Comparison of ENCODE assay signal across 13 cellular contexts in the genomic region with DNA sequence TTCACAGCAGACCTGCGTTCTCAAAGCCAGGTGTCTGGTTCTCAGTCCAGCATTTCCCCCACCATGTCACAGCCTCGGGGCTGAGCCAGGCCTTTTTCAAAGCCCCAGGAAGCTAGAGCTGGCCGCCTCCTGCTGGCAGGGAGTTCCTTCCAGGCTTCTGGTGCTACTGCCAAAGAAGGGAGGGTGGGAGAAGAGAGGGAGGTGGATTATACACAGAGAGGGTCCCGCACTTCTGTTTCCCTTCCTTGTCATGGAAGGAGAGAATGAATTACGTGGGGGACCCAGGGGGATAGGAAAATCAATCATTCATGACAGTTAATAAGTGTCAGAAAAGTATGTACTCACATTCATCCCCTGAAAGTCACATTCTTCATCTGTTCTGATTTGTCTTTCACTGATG. TPM values are rescaled to one million over a fixed set of nuclear protein-coding genes. Genes with fewer than 3 reads are reported as not detected.
DNase-seq lines count a peak whose midpoint lies in the region; FAIRE-seq and TF ChIP-seq lines count a peak whose summit lies in the region.
"Had no signal": no experiment of that assay in that cellular context is flagged by ENCODE, and none has a peak within 500 bp of the region (broad histone marks: within the 10 kb centered on the region; RNA-seq: fewer than 3 reads in every experiment).

No MANE protein-coding gene starts in this region.

- no peaks in the 10 kb centered on the region for H3K79me1 ChIP-seq in mesenchymal stem cell (replicated peaks; ENCODE audit: low read length, poor library complexity, severe bottlenecking)

- no peak overlapping the region for H3K4me2 ChIP-seq in mesenchymal stem cell (ENCODE audit: low read length, poor library complexity, severe bottlenecking)

- H3K4me1 ChIP-seq in mesenchymal stem cell (ENCODE audit: control insufficient read depth, insufficient read depth, low read depth, low read length): peaks cover 7% of the 10 kb centered on the region
- peaks cover 0 to 50% (median 5%) of the 10 kb centered on the region in 4 donors for H3K4me1 ChIP-seq in tibial nerve

- TF ChIP-seq POLR2A in tibial nerve (IDR thresholded peaks at IDR 0.05): no peak
- no peak for TF ChIP-seq POLR2A in GM12892 (IDR thresholded peaks at IDR 0.05; ENCODE audit: low read depth, low read length)

- FAIRE-seq in GM12892 (lab: Jason Lieb, UNC): no peak
- FAIRE-seq in RCC 7860 (lab: Jason Lieb, UNC): no peak

- no peak overlapping the region for H2AFZ ChIP-seq in mesenchymal stem cell (ENCODE audit: low read depth, low read length)

- peak overlapping the region in 1 of 2 experiments; percentile 42 for H2BK12ac ChIP-seq in mesenchymal stem cell (ENCODE audit: low read length in 2 of 2)

- peak overlapping the region; percentile 42 for H4K8ac ChIP-seq in mesenchymal stem cell (ENCODE audit: low read length)

- H3K4me3 ChIP-seq in mesenchymal stem cell (ENCODE audit: insufficient read depth in 1 of 2, low read depth in 1 of 2, low read length in 2 of 2) (no peak overlapping the region), tibial nerve (peak overlapping the region in 3 of 4 donors; percentile 23 to 46 (median 32))

- H3K27ac ChIP-seq in caudate nucleus (ENCODE audit: low read depth, low read length): peak overlapping the region; percentile 72
- no peak overlapping the region for H3K27ac ChIP-seq in mesenchymal stem cell (ENCODE audit: low read length, poor library complexity, severe bottlenecking)
- H3K27ac ChIP-seq in tibial nerve: peak overlapping the region; percentile 37 to 82 (median 60)

- peak in 3 of 5 experiments; percentile 15 to 26 (median 17) for TF ChIP-seq CTCF in tibial nerve (IDR thresholded peaks at IDR 0.05)

- H3K9me3 ChIP-seq in mesenchymal stem cell (ENCODE audit: control insufficient read depth, low read length) (no peaks in the 10 kb centered on the region), tibial nerve (no peaks in the 10 kb centered on the region)
- H3K9me3 ChIP-seq: Caco-2 had no signal

- no peak overlapping the region for H2BK15ac ChIP-seq in mesenchymal stem cell (ENCODE audit: low read depth, poor library complexity, severe bottlenecking)

- no peak for TF ChIP-seq EP300 in tibial nerve (IDR thresholded peaks at IDR 0.05)

- H4K91ac ChIP-seq in mesenchymal stem cell (ENCODE audit: low read length): no peak overlapping the region

- peak overlapping the region; percentile 40 for H3K9ac ChIP-seq in mesenchymal stem cell (ENCODE audit: low read length)

- WGBS in mesenchymal stem cell: 26% methylated on average over 4 of the region's 5 CpGs
- 22 to 27% methylated on average over 5 of the region's 5 CpGs for WGBS in tibial nerve, 2 donors

- H3K14ac ChIP-seq in mesenchymal stem cell (ENCODE audit: low read length in 2 of 2): no peak overlapping the region

- peak overlapping the region; percentile 6 to 29 for H3K18ac ChIP-seq in mesenchymal stem cell (ENCODE audit: low read depth in 1 of 2, low read length in 2 of 2)

- no peaks in the 10 kb centered on the region for H3K36me3 ChIP-seq in mesenchymal stem cell (ENCODE audit: control insufficient read depth in 1 of 2, insufficient read depth in 2 of 2, low read depth in 1 of 2, low read length in 2 of 2)
- H3K36me3 ChIP-seq in tibial nerve: no peaks in the 10 kb centered on the region

- H2BK120ac ChIP-seq in mesenchymal stem cell (ENCODE audit: low read depth, low read length): no peak overlapping the region

- H3K23ac ChIP-seq in mesenchymal stem cell (ENCODE audit: low read length in 2 of 2): no peak overlapping the region

- peak; percentile 65 for DNase-seq in NCI-H146 (lab: John Stamatoyannopoulos, UW)
- peak in 30 of 61 donors; percentile 16 to 71 (median 43) for DNase-seq in caudate nucleus (lab: John Stamatoyannopoulos, UW)
- no peak for DNase-seq in mesenchymal stem cell
- DNase-seq in tibial nerve (ENCODE audit: low spot score in 2 of 2): no peak
- DNase-seq in NCI-H1436 treated with DMSO at 0.1 percent for 48 hours (lab: John Stamatoyannopoulos, UW): no peak
- DNase-seq in GM12892 (ENCODE audit: insufficient read length): no peak
- no peak for DNase-seq in RCC 7860 (ENCODE audit: low spot score)
- DNase-seq: activated naive CD8-positive, alpha-beta T cell treated with anti-CD3 and anti-CD28 coated beads, Interleukin-2, amount 10 ng/mL, durations not matched to agents 7 days and 5 days; Caco-2; naive B cell; stimulated activated CD4-positive, alpha-beta T cell treated with anti-CD3 and anti-CD28 coated beads, Interleukin-4, amount 100 ng/mL, for 1 hour; stimulated activated naive CD8-positive, alpha-beta T cell treated with anti-CD3 and anti-CD28 coated beads, Interleukin-15, Interleukin-2, amounts not matched to agents 100 U/mL and 50 U/mL, for 24 hours had no signal

- H2BK5ac ChIP-seq in mesenchymal stem cell (ENCODE audit: low read depth, low read length, poor library complexity, severe bottlenecking): no peak overlapping the region

- H3K27me3 ChIP-seq in mesenchymal stem cell (ENCODE audit: control insufficient read depth in 1 of 2, insufficient read depth in 1 of 2, low read length in 2 of 2) (peaks cover 0 to 13% of the 10 kb centered on the region in 2 experiments), tibial nerve (no peaks in the 10 kb centered on the region)

- peak overlapping the region; percentile 29 for H2AK5ac ChIP-seq in mesenchymal stem cell (ENCODE audit: low read length, severe bottlenecking)

- H3K4ac ChIP-seq in mesenchymal stem cell (ENCODE audit: low read depth in 1 of 2, low read length in 2 of 2): peak overlapping the region in 1 of 2 experiments; percentile 16

RNA-seq across cellular contexts. Expression of a gene that starts 0.6 kb away (rescaled TPM):
- 9.7 TPM for polyA plus RNA-seq in mesenchymal stem cell (2013, experiment 1 of 2)
- polyA plus RNA-seq in mesenchymal stem cell (2013, experiment 2 of 2): 11.1 TPM
- total RNA-seq in tibial nerve: 10 to 100 TPM in 2 of 4 donors, 1 to 10 TPM in 2; 8.4 to 21.0 (median 14.1) TPM
- polyA plus RNA-seq in GM12892 (2012; ENCODE audit: missing spikeins): not detected
- total RNA-seq: activated CD8-positive, alpha-beta memory T cell treated with anti-CD3 and anti-CD28 coated beads for 36 hours; activated naive CD8-positive, alpha-beta T cell treated with anti-CD3 and anti-CD28 coated beads, Interleukin-2, amount 10 ng/mL, durations not matched to agents 7 days and 5 days had no signal

RNA-seq across cellular contexts. Expression of a gene that starts 54.7 kb away (rescaled TPM):
- 31.3 TPM for polyA plus RNA-seq in mesenchymal stem cell (2013, experiment 1 of 2)
- 32.4 TPM for polyA plus RNA-seq in mesenchymal stem cell (2013, experiment 2 of 2)
- total RNA-seq in tibial nerve: 10 to 100 TPM; 14.1 to 25.5 (median 16.1) TPM
- 15.6 TPM for polyA plus RNA-seq in GM12892 (2012; ENCODE audit: missing spikeins)

Comparison
In these comparisons a context has a peak if more than half of its experiments do, and no peak if none do; other contexts are left out.
1. H3K4me3 ChIP-seq: peak in tibial nerve (3 of 4); none in mesenchymal stem cell (0 of 2).